28 cellular contexts compared by ENCODE assay signal in genomic region chr1:241274693-241275092, GRCh38.
"Had no signal": no experiment of that assay in that cellular context is flagged by ENCODE, and none has a peak within 500 bp of the region (broad histone marks: within the 10 kb centered on the region; RNA-seq: fewer than 3 reads in every experiment).

No MANE protein-coding gene starts in this region.

- H3K36me3 ChIP-seq: ascending aorta, cardiac muscle cell, WERI-Rb-1 had no signal

- H3K27me3 ChIP-seq: ascending aorta, cardiac muscle cell had no signal

- H3K4me3 ChIP-seq: ascending aorta, cardiac muscle cell, coronary artery had no signal

- H3K27ac ChIP-seq: ascending aorta, cardiac muscle cell, coronary artery, WERI-Rb-1 had no signal

- H3K9me3 ChIP-seq: ascending aorta had no signal

- H3K4me1 ChIP-seq: ascending aorta had no signal

- DNase-seq: activated CD4-positive, alpha-beta memory T cell treated with anti-CD3 and anti-CD28 coated beads, Interleukin-2, amount 10 ng/mL, durations not matched to agents 7 days and 5 days; activated CD4-positive, alpha-beta T cell treated with anti-CD3 and anti-CD28 coated beads for 1 hour; activated CD4-positive, alpha-beta T cell treated with anti-CD3 and anti-CD28 coated beads for 36 hours; activated CD4-positive, alpha-beta T cell treated with anti-CD3 and anti-CD28 coated beads for 48 hours; activated CD4-positive, alpha-beta T cell treated with anti-CD3 and anti-CD28 coated beads, Interleukin-2, amount 10 ng/mL, durations not matched to agents 7 days and 5 days; activated CD4-positive, alpha-beta T cell treated with anti-CD3 and anti-CD28 coated beads, Interleukin-2, amount 50 U/mL, for 48 hours; activated CD4-positive, CD25-positive, alpha-beta regulatory T cell; activated CD8-positive, alpha-beta memory T cell treated with anti-CD3 and anti-CD28 coated beads for 24 hours; activated CD8-positive, alpha-beta memory T cell treated with anti-CD3 and anti-CD28 coated beads, Interleukin-2, amount 10 ng/mL, durations not matched to agents 7 days and 5 days; activated CD8-positive, alpha-beta memory T cell treated with anti-CD3 and anti-CD28 coated beads, Interleukin-2, amount 50 U/mL, for 48 hours; activated CD8-positive, alpha-beta T cell treated with anti-CD3 and anti-CD28 coated beads, Interleukin-2, amount 10 ng/mL, durations not matched to agents 7 days and 5 days; activated effector memory CD4-positive, alpha-beta T cell treated with Interleukin-2 at 50 U/mL for 16 hours; activated gamma-delta T cell; activated naive CD4-positive, alpha-beta T cell treated with anti-CD3 and anti-CD28 coated beads, Interleukin-2, amount 10 ng/mL, durations not matched to agents 7 days and 5 days; activated naive CD4-positive, alpha-beta T cell treated with Interleukin-2 at 50 U/mL for 16 hours; activated naive CD8-positive, alpha-beta T cell treated with anti-CD3 and anti-CD28 coated beads, Interleukin-2, amount 10 ng/mL, durations not matched to agents 7 days and 5 days; activated naive CD8-positive, alpha-beta T cell treated with anti-CD3 and anti-CD28 coated beads, Interleukin-2, amount 50 U/mL, for 24 hours; activated T-cell treated with anti-CD3 and anti-CD28 coated beads, Interleukin-2, amount 50 U/mL, for 24 hours; activated T-cell treated with anti-CD3 and anti-CD28 coated beads, Interleukin-2, amount 50 U/mL, for 48 hours; amygdala; anterior cingulate cortex; caudate nucleus; T-helper 2 cell; T-helper 9 cell; WERI-Rb-1 had no signal
